9 cellular contexts compared by ENCODE assay signal in the genomic region with DNA sequence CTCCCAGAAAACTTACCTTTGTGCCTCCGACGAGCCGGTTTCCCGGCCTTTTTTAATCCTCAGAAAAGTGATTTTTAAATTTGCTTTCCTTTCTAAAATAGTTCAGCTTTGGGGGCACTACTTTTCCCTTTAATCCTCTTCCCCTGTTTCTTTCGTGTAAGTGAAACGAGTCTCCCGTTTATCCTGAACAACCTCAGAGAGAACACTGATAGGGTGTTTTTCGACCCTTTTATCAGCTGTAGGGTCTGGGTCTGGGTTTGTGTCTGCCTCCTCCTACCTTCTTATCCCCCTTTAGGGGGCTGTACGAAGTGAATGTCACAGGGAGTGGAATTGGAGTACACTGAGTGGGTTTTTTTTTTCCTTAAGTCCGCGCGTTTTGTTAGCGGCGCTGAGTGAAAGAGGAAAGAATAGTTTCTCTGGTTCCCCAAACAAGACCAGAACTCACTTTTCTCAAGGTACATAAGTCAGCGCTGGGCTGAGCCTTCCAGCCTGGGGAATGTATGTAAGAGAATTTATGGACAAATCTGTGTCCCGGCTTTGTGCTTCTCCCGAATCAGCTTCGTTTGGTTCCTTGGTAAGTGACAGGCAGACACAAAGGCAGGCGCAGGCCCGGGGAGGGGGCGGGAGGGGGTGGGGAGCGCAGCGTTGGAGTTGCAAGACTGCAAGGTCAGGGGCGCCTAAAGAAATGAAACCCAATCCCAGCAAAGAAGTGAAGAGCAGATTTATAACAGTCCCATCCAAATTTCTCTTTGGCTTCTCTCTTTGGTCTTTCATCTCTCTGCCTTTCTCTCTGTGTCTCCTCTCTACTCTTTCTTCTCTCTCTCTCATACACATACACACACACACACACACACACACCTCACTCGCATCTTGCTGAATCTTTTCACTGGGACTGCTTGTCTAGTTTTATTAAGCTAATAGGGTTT.
DNase-seq lines count a peak whose midpoint lies in the region; ATAC-seq lines count a peak whose summit lies in the region.
"Had no signal": no experiment of that assay in that cellular context is flagged by ENCODE, and none has a peak within 500 bp of the region (broad histone marks: within the 10 kb centered on the region; RNA-seq: fewer than 3 reads in every experiment).

No MANE protein-coding gene starts in this region.

- no peaks in the 10 kb centered on the region for H3K27me3 Mint-ChIP-seq in effector memory CD8-positive, alpha-beta T cell
- H3K27me3 Mint-ChIP-seq in stimulated activated naive CD8-positive, alpha-beta T cell treated with anti-CD3 and anti-CD28 coated beads, Interleukin-15, amount 100 ng/mL, for 72 hours: no peaks in the 10 kb centered on the region

- H3K27ac Mint-ChIP-seq in effector memory CD8-positive, alpha-beta T cell: peak overlapping the region; percentile 97 to 100
- H3K27ac Mint-ChIP-seq in stimulated activated naive CD8-positive, alpha-beta T cell treated with anti-CD3 and anti-CD28 coated beads, Interleukin-15, amount 100 ng/mL, for 72 hours: peak overlapping the region; percentile 99 to 100

- H3K4me1 Mint-ChIP-seq in effector memory CD8-positive, alpha-beta T cell (ENCODE audit: low read depth in 2 of 2): peaks cover 25 to 48% of the 10 kb centered on the region in 2 donors
- H3K4me1 Mint-ChIP-seq in stimulated activated naive CD8-positive, alpha-beta T cell treated with anti-CD3 and anti-CD28 coated beads, Interleukin-15, amount 100 ng/mL, for 72 hours: peaks cover 45% of the 10 kb centered on the region

- no peaks in the 10 kb centered on the region for H3K9me3 Mint-ChIP-seq in effector memory CD8-positive, alpha-beta T cell
- H3K9me3 Mint-ChIP-seq in stimulated activated naive CD8-positive, alpha-beta T cell treated with anti-CD3 and anti-CD28 coated beads, Interleukin-15, amount 100 ng/mL, for 72 hours: no peaks in the 10 kb centered on the region

- peak overlapping the region; percentile 98 to 100 for H3K4me3 Mint-ChIP-seq in effector memory CD8-positive, alpha-beta T cell
- H3K4me3 Mint-ChIP-seq in stimulated activated naive CD8-positive, alpha-beta T cell treated with anti-CD3 and anti-CD28 coated beads, Interleukin-15, amount 100 ng/mL, for 72 hours: peak overlapping the region; percentile 95 to 99

- peak; percentile 61 for DNase-seq in NCI-H1105 treated with DMSO at 0.1 percent for 48 hours (lab: John Stamatoyannopoulos, UW)
- DNase-seq in NCI-H1105 (lab: John Stamatoyannopoulos, UW): no peak
- DNase-seq in NAMALWA (ENCODE audit: low spot score): peak; percentile 60
- peak; percentile 46 to 47 for DNase-seq in activated CD4-positive, alpha-beta T cell treated with anti-CD3 and anti-CD28 coated beads, Interleukin-2, amount 50 U/mL, for 48 hours
- peak in 2 of 3 experiments; percentile 3 to 10 for DNase-seq in effector memory CD8-positive, alpha-beta T cell
- peak; percentile 76 for DNase-seq in medulla oblongata (ENCODE audit: extremely low spot score)
- peak in 1 of 2 donors; percentile 21 for DNase-seq in stimulated activated naive CD8-positive, alpha-beta T cell treated with anti-CD3 and anti-CD28 coated beads, Interleukin-15, amount 100 ng/mL, for 72 hours
- DNase-seq: DND-41 had no signal

- ATAC-seq in effector memory CD8-positive, alpha-beta T cell (replicated peaks): no peak
- ATAC-seq in stimulated activated naive CD8-positive, alpha-beta T cell treated with anti-CD3 and anti-CD28 coated beads, Interleukin-15, amount 100 ng/mL, for 72 hours: no peak
- ATAC-seq in HG03521 (IDR thresholded peaks at IDR 0.05; ENCODE audit: unreplicated experiment): no peak

- peaks cover 17% of the 10 kb centered on the region for H3K36me3 Mint-ChIP-seq in effector memory CD8-positive, alpha-beta T cell (ENCODE audit: insufficient read depth)
